ENCODE assay signal across 8 cellular contexts in genomic region chr11:116879789-116880402, GRCh38. TPM values are rescaled to one million over a fixed set of nuclear protein-coding genes. Genes with fewer than 3 reads are reported as not detected.
DNase-seq lines count a peak whose midpoint lies in the region; ATAC-seq, FAIRE-seq and TF ChIP-seq lines count a peak whose summit lies in the region.

No MANE protein-coding gene starts in this region.

- H4K20me1 ChIP-seq in GM12878 (ENCODE audit: control insufficient read depth, insufficient read depth) (no peaks in the 10 kb centered on the region), smooth muscle cell (ENCODE audit: low read depth) (peaks cover 2% of the 10 kb centered on the region)

- H2AFZ ChIP-seq in GM12878 (ENCODE audit: control insufficient read depth, low read depth, low read length) (no peak overlapping the region), smooth muscle cell (ENCODE audit: low read depth) (no peak overlapping the region)

- DNase-seq in DMS53 treated with DMSO at 0.1 percent for 48 hours (lab: John Stamatoyannopoulos, UW; ENCODE audit: unreplicated experiment), result peak; percentile 34
- DNase-seq in NCI-H748 (lab: John Stamatoyannopoulos, UW; ENCODE audit: unreplicated experiment), result peak; percentile 44
- peak; percentile 42 for DNase-seq in GM12878 (ENCODE audit: low read depth, low spot score)
- peak; percentile 47 for DNase-seq in iPS DF 19.7 (ENCODE audit: low read depth, low spot score)
- DNase-seq in smooth muscle cell (lab: John Stamatoyannopoulos, UW; ENCODE audit: unreplicated experiment), result no peak
- no peak for DNase-seq in effector memory CD4-positive, alpha-beta T cell

- H3F3A ChIP-seq in smooth muscle cell (ENCODE audit: low read depth), result no peaks in the 10 kb centered on the region

- no peak overlapping the region for H3K9ac ChIP-seq in GM12878 (ENCODE audit: control insufficient read depth, insufficient read depth, low read length)
- no peak overlapping the region for H3K9ac ChIP-seq in smooth muscle cell (ENCODE audit: low read depth)

- H3K27ac ChIP-seq in GM12878 (ENCODE audit: control insufficient read depth, insufficient read depth) (no peak overlapping the region), smooth muscle cell (ENCODE audit: low read depth) (no peak overlapping the region)
- no peak overlapping the region for H3K27ac ChIP-seq in effector memory CD4-positive, alpha-beta T cell (ENCODE audit: insufficient read depth, low read length, poor library complexity, severe bottlenecking)

- 54% methylated on average over 3 of the region's 3 CpGs for WGBS in GM12878 (ENCODE audit: insufficient coverage, insufficient replicate concordance, low lambda C conversion rate, missing lambda C conversion rate)
- 49% methylated on average over 3 of the region's 3 CpGs for WGBS in smooth muscle cell (ENCODE audit: low lambda C conversion rate)

- POLR2A ChIA-PET in GM12878 (lab: Charles Lee), result interaction anchor here (0.6 kb wide), 1 partner anchor 259 kb away, joined by 3 read pairs; no protein-coding TSS in a partner anchor

- TF ChIP-seq CTCF in GM12878 (IDR thresholded peaks at IDR 0.05 in 2 of 3, conservative IDR thresholded peaks at IDR 0.05 in 1 of 3; ENCODE audit: control insufficient read depth in 2 of 3, extremely low read depth in 1 of 3, insufficient read depth in 1 of 3, low read depth in 3 of 3, low read length in 3 of 3), result peak; percentile 62 to 72 (median 71); a peak in 5 of 6 replicates
- peak; percentile 69 for TF ChIP-seq CTCF in smooth muscle cell (IDR thresholded peaks at IDR 0.05; ENCODE audit: borderline replicate concordance, insufficient read depth, poor library complexity, severe bottlenecking)

- RAD21 ChIA-PET in GM12878 (lab: Charles Lee; ENCODE audit: unreplicated experiment), result interaction anchor here (0.7 to 3.3 kb wide), 16 partner anchors 9 to 347 kb away, joined by 3 to 32 read pairs (median 4); partner anchors contain the start of genes APOA5, SIDT2 and SIK3

- intact Hi-C loops in GM12878 (cut with micrococcal nuclease; ENCODE audit: unreplicated experiment), result loop anchor here (1.0 to 2.0 kb wide), 2 partner anchors 226 to 347 kb away; no protein-coding TSS in a partner anchor

- SMC1A ChIA-PET in GM12878 (lab: Charles Lee; ENCODE audit: uncharacterized antibody, unreplicated experiment), result interaction anchor here (0.6 to 11.3 kb wide), 25 partner anchors 8 to 347 kb away, joined by 3 to 166 read pairs (median 4); partner anchors contain the start of gene SIK3

- H3K4me2 ChIP-seq in GM12878 (ENCODE audit: control insufficient read depth, insufficient read depth) (no peak overlapping the region), smooth muscle cell (no peak overlapping the region)

- H3K4me1 ChIP-seq in GM12878 (ENCODE audit: control insufficient read depth, insufficient read depth, low read length) (no peaks in the 10 kb centered on the region), smooth muscle cell (ENCODE audit: low read depth) (no peaks in the 10 kb centered on the region)
- H3K4me1 ChIP-seq in effector memory CD4-positive, alpha-beta T cell (ENCODE audit: control insufficient read depth, insufficient read depth, low read length, poor library complexity, severe bottlenecking), result no peaks in the 10 kb centered on the region

- no peak for FAIRE-seq in GM12878 (lab: Jason Lieb, UNC)

- no peaks in the 10 kb centered on the region for H3K27me3 ChIP-seq in GM12878 (replicated peaks in 1 of 2; ENCODE audit: control insufficient read depth in 2 of 2, insufficient read depth in 2 of 2, low read length in 1 of 2)
- H3K27me3 ChIP-seq in smooth muscle cell (ENCODE audit: low read depth), result no peaks in the 10 kb centered on the region
- H3K27me3 ChIP-seq in effector memory CD4-positive, alpha-beta T cell (replicated peaks; ENCODE audit: control insufficient read depth, insufficient read depth, low read length, poor library complexity, severe bottlenecking), result no peaks in the 10 kb centered on the region

- H3K9me3 ChIP-seq in GM12878 (replicated peaks; ENCODE audit: control insufficient read depth, insufficient read depth, low read length), result no peaks in the 10 kb centered on the region
- H3K9me3 ChIP-seq in smooth muscle cell (replicated peaks; ENCODE audit: low read depth), result no peaks in the 10 kb centered on the region
- no peaks in the 10 kb centered on the region for H3K9me3 ChIP-seq in effector memory CD4-positive, alpha-beta T cell (ENCODE audit: control insufficient read depth, low read length)

- TF ChIP-seq POLR2A in GM12878 (IDR thresholded peaks at IDR 0.05; ENCODE audit: low read depth, low read length), result no peak

- H3K79me2 ChIP-seq in GM12878 (ENCODE audit: control insufficient read depth, insufficient read depth, low read length) (no peaks in the 10 kb centered on the region), smooth muscle cell (ENCODE audit: low read depth) (no peaks in the 10 kb centered on the region)

- TF ChIP-seq EP300 in GM12878 (IDR thresholded peaks at IDR 0.05; ENCODE audit: borderline replicate concordance in 1 of 2, control insufficient read depth in 1 of 2, low read depth in 2 of 2, low read length in 2 of 2), result no peak

- CTCF ChIA-PET in GM12878 (lab: Yijun Ruan, JAX), result interaction anchor here (0.6 to 5.9 kb wide), 39 partner anchors 9 to 346 kb away, joined by 3 to 105 read pairs (median 4); partner anchors contain the start of genes APOA5 and PAFAH1B2

- no TSS peak for BruUV-seq in GM12878 (replicated peaks; lab: Mats Ljungman, UMichigan)

- in situ Hi-C loops in GM12878 (cut with MboI), result loop anchor here (5.0 kb wide), 2 partner anchors 222 to 347 kb away; no protein-coding TSS in a partner anchor

- H3K4me3 ChIP-seq in GM12878 (no peak overlapping the region), smooth muscle cell (no peak overlapping the region)
- no peak overlapping the region for H3K4me3 ChIP-seq in effector memory CD4-positive, alpha-beta T cell (ENCODE audit: insufficient read depth, low read depth, low read length, poor library complexity, severe bottlenecking)

- peak; percentile 54 for ATAC-seq in HG03095 (IDR thresholded peaks at IDR 0.05; ENCODE audit: unreplicated experiment)
- ATAC-seq in GM12878, result peak; percentile 96
- no peak for ATAC-seq in GM21576 (IDR thresholded peaks at IDR 0.05; ENCODE audit: unreplicated experiment)

- peaks cover 3 to 6% of the 10 kb centered on the region in 2 experiments; a peak in 3 of 4 replicates for H3K36me3 ChIP-seq in GM12878 (ENCODE audit: control insufficient read depth in 2 of 2, insufficient read depth in 2 of 2, low read length in 1 of 2)
- no peaks in the 10 kb centered on the region for H3K36me3 ChIP-seq in smooth muscle cell (ENCODE audit: low read depth)
- peaks cover 15% of the 10 kb centered on the region for H3K36me3 ChIP-seq in effector memory CD4-positive, alpha-beta T cell (ENCODE audit: control insufficient read depth, insufficient read depth, low read length)

- peak; percentile 87 for TF ChIP-seq RAD21 in GM12878 (IDR thresholded peaks at IDR 0.05; ENCODE audit: insufficient read depth, low read depth, low read length)

RNA-seq across cellular contexts. Expression of gene APOA1, which starts 42.5 kb away (rescaled TPM):
- not detected in 2 replicates for total RNA-seq in GM12878 (2013; cell fraction: nucleolus; rRNA removed)
- total RNA-seq in GM12878 (2014; rRNA removed) (0.33 and 0.56 TPM in 2 replicates), GM12878 (2014; rRNA removed; fragmentation: Illumina TruSeq; extraction: Trizol) (not detected in 2 replicates), GM12878 (2021) (2.0 and 2.4 TPM in 2 replicates), smooth muscle cell (1.2 and 2.5 TPM in 2 replicates)
- polyA plus RNA-seq in GM12878 (2011; ENCODE audit: low read depth), result not detected
- polyA plus RNA-seq in GM12878 (2011; rRNA removed) (0.10 TPM in 1 of 2 replicates, not detected in the other), GM12878 (2014; fragmentation: Illumina TruSeq; extraction: Trizol) (not detected in 2 replicates), GM12878 (2014; fragmentation: Nextera tagmentation; extraction: Ambion mirVana) (under 1 TPM; 0.16 to 0.24 TPM), GM12878 (2014; rRNA removed) (0.41 TPM in 1 of 2 replicates, not detected in the other), GM12878 (2016; fragmentation: Nextera tagmentation; extraction: Ambion mirVana) (under 1 TPM; 0.23 to 0.42 TPM), smooth muscle cell (3.2 and 3.8 TPM in 2 replicates)
- 0.07 and 0.18 TPM in 2 replicates for polyA plus RNA-seq in GM12878 (2011; cell fraction: cytosol; rRNA removed)
- 0.59 and 0.73 TPM in 2 replicates for polyA plus RNA-seq in GM12878 (2011; cell fraction: nucleus; rRNA removed)
- polyA plus RNA-seq in GM12878 (2012), result 0.13 and 0.35 TPM in 2 replicates
- 0.21 TPM in 1 of 2 replicates, not detected in the other for polyA minus RNA-seq in GM12878 (2011; rRNA and poly(A)+ RNA removed)
- not detected in 2 replicates for polyA minus RNA-seq in GM12878 (2011; cell fraction: cytosol; rRNA and poly(A)+ RNA removed)
- polyA minus RNA-seq in GM12878 (2011; cell fraction: nucleus; rRNA and poly(A)+ RNA removed), result 1.5 TPM in 1 of 2 replicates, not detected in the other

RNA-seq across cellular contexts. Expression of gene APOC3, which starts 50.2 kb away (rescaled TPM):
- not detected in 2 replicates for total RNA-seq in GM12878 (2013; cell fraction: nucleolus; rRNA removed)
- not detected in 2 replicates for total RNA-seq in GM12878 (2014; rRNA removed)
- not detected in 2 replicates for total RNA-seq in GM12878 (2014; rRNA removed; fragmentation: Illumina TruSeq; extraction: Trizol)
- total RNA-seq in GM12878 (2021), result 1.2 and 1.9 TPM in 2 replicates
- polyA plus RNA-seq in GM12878 (2011; ENCODE audit: low read depth), result not detected
- not detected in 2 replicates for polyA plus RNA-seq in GM12878 (2011; rRNA removed)
- polyA plus RNA-seq in GM12878 (2011; cell fraction: cytosol; rRNA removed), result not detected in 2 replicates
- polyA plus RNA-seq in GM12878 (2011; cell fraction: nucleus; rRNA removed), result not detected in 2 replicates
- polyA plus RNA-seq in GM12878 (2012), result not detected in 2 replicates
- not detected in 2 replicates for polyA plus RNA-seq in GM12878 (2014; fragmentation: Illumina TruSeq; extraction: Trizol)
- not detected for polyA plus RNA-seq in GM12878 (2014; fragmentation: Nextera tagmentation; extraction: Ambion mirVana)
- not detected in 2 replicates for polyA plus RNA-seq in GM12878 (2014; rRNA removed)
- not detected for polyA plus RNA-seq in GM12878 (2016; fragmentation: Nextera tagmentation; extraction: Ambion mirVana)
- polyA minus RNA-seq in GM12878 (2011; rRNA and poly(A)+ RNA removed), result not detected in 2 replicates
- polyA minus RNA-seq in GM12878 (2011; cell fraction: cytosol; rRNA and poly(A)+ RNA removed), result not detected in 2 replicates
- not detected in 2 replicates for polyA minus RNA-seq in GM12878 (2011; cell fraction: nucleus; rRNA and poly(A)+ RNA removed)
- not detected in 2 replicates for total RNA-seq in smooth muscle cell
- polyA plus RNA-seq in smooth muscle cell, result 0.54 and 1.1 TPM in 2 replicates

RNA-seq across cellular contexts. Expression of gene APOA4, which starts 56.8 kb away (rescaled TPM):
- not detected in 2 replicates for total RNA-seq in GM12878 (2013; cell fraction: nucleolus; rRNA removed)
- not detected in 2 replicates for total RNA-seq in GM12878 (2014; rRNA removed)
- not detected in 2 replicates for total RNA-seq in GM12878 (2014; rRNA removed; fragmentation: Illumina TruSeq; extraction: Trizol)
- total RNA-seq in GM12878 (2021), result not detected in 2 replicates
- not detected for polyA plus RNA-seq in GM12878 (2011; ENCODE audit: low read depth)
- not detected in 2 replicates for polyA plus RNA-seq in GM12878 (2011; rRNA removed)
- not detected in 2 replicates for polyA plus RNA-seq in GM12878 (2011; cell fraction: cytosol; rRNA removed)
- not detected in 2 replicates for polyA plus RNA-seq in GM12878 (2011; cell fraction: nucleus; rRNA removed)
- not detected in 2 replicates for polyA plus RNA-seq in GM12878 (2012)
- polyA plus RNA-seq in GM12878 (2014; fragmentation: Illumina TruSeq; extraction: Trizol), result not detected in 2 replicates
- not detected for polyA plus RNA-seq in GM12878 (2014; fragmentation: Nextera tagmentation; extraction: Ambion mirVana)
- not detected in 2 replicates for polyA plus RNA-seq in GM12878 (2014; rRNA removed)
- polyA plus RNA-seq in GM12878 (2016; fragmentation: Nextera tagmentation; extraction: Ambion mirVana), result not detected
- polyA minus RNA-seq in GM12878 (2011; rRNA and poly(A)+ RNA removed), result not detected in 2 replicates
- not detected in 2 replicates for polyA minus RNA-seq in GM12878 (2011; cell fraction: cytosol; rRNA and poly(A)+ RNA removed)
- not detected in 2 replicates for polyA minus RNA-seq in GM12878 (2011; cell fraction: nucleus; rRNA and poly(A)+ RNA removed)
- not detected in 2 replicates for total RNA-seq in smooth muscle cell
- 0.14 and 0.15 TPM in 2 replicates for polyA plus RNA-seq in smooth muscle cell

Comparison
In these comparisons a context has a peak if more than half of its experiments do, and no peak if none do; other contexts are left out.
1. DNase-seq: peak in DMS53 treated with DMSO at 0.1 percent for 48 hours (single experiment), NCI-H748 (single experiment), GM12878 (single experiment) and iPS DF 19.7 (single experiment); none in smooth muscle cell (single experiment) and effector memory CD4-positive, alpha-beta T cell (0 of 3).